In genomic region chr21:28063241-28063640, GRCh38 we compare ENCODE assay signal across 27 cellular contexts.
"Had no signal": no experiment of that assay in that cellular context is flagged by ENCODE, and none has a peak within 500 bp of the region (broad histone marks: within the 10 kb centered on the region; RNA-seq: fewer than 3 reads in every experiment).

No MANE protein-coding gene starts in this region.

- H3K4me3 Mint-ChIP-seq: mesothelial cell of epicardium; naive B cell; natural killer cell; stimulated activated naive B cell treated with anti-CD40 and anti-IgM and Interleukin-4, amounts not matched to agents 10 μg/mL and 1 μg/mL and 100 μg/mL, for 72 hours had no signal

- H3K9me3 Mint-ChIP-seq: mesothelial cell of epicardium, natural killer cell had no signal

- H3K4me1 ChIP-seq: left lung, pancreas, prostate gland, tibial artery, uterus had no signal

- H3K36me3 ChIP-seq: left lung, pancreas, prostate gland, suprapubic skin, thoracic aorta, tibial artery, uterus had no signal

- H3K4me3 ChIP-seq: left lung, lung, pancreas, prostate gland, skin epidermis, suprapubic skin, thoracic aorta, tibial artery, uterus had no signal

- H3K27ac ChIP-seq: left lung, pancreas, prostate gland, skin epidermis, suprapubic skin, thoracic aorta, tibial artery, uterus had no signal

- ATAC-seq: left colon; left lung; natural killer cell; pancreas; right cardiac atrium; sciatic nerve; stimulated activated naive B cell treated with anti-CD40 and anti-IgM and Interleukin-4, amounts not matched to agents 10 μg/mL and 1 μg/mL and 100 μg/mL, for 72 hours; stimulated activated naive CD8-positive, alpha-beta T cell treated with anti-CD3 and anti-CD28 coated beads, Interleukin-15, Interleukin-2, amounts not matched to agents 100 U/mL and 50 U/mL, for 24 hours had no signal

- H3K4me1 Mint-ChIP-seq: natural killer cell had no signal

- DNase-seq: hippocampal formation; kidney glomerular epithelial cell; left colon; left lung; mesendoderm; naive B cell; natural killer cell; pancreas; posterior cingulate gyrus; retina; right cardiac atrium; stimulated activated CD4-positive, alpha-beta T cell treated with anti-CD3 and anti-CD28 coated beads, Interleukin-12 subunit alpha, Interleukin-12 subunit beta, amount 100 ng/mL, for 4 hours; stimulated activated CD4-positive, alpha-beta T cell treated with anti-CD3 and anti-CD28 coated beads, Interleukin-15, amount 100 ng/mL, for 24 hours; stimulated activated CD4-positive, alpha-beta T cell treated with anti-CD3 and anti-CD28 coated beads, Interleukin-2, amount 100 ng/mL, for 24 hours; stimulated activated CD4-positive, alpha-beta T cell treated with anti-CD3 and anti-CD28 coated beads, Interleukin-4, amount 100 ng/mL, for 1 hour; stimulated activated naive B cell treated with anti-CD40 and anti-IgM and Interleukin-4, amounts not matched to agents 10 μg/mL and 1 μg/mL and 100 μg/mL, for 72 hours; stimulated activated naive CD8-positive, alpha-beta T cell treated with anti-CD3 and anti-CD28 coated beads, Interleukin-15, Interleukin-2, amounts not matched to agents 100 U/mL and 50 U/mL, for 24 hours; tibial artery; trophoblast cell; uterus had no signal

- H3K9me3 ChIP-seq: left lung, pancreas, prostate gland, suprapubic skin, thoracic aorta, tibial artery, uterus had no signal

- H3K27ac Mint-ChIP-seq: mesothelial cell of epicardium; natural killer cell; stimulated activated naive B cell treated with anti-CD40 and anti-IgM and Interleukin-4, amounts not matched to agents 10 μg/mL and 1 μg/mL and 100 μg/mL, for 72 hours had no signal

- H3K36me3 Mint-ChIP-seq: naive B cell; natural killer cell; stimulated activated naive B cell treated with anti-CD40 and anti-IgM and Interleukin-4, amounts not matched to agents 10 μg/mL and 1 μg/mL and 100 μg/mL, for 72 hours had no signal

- H3K27me3 Mint-ChIP-seq: naive B cell; stimulated activated naive B cell treated with anti-CD40 and anti-IgM and Interleukin-4, amounts not matched to agents 10 μg/mL and 1 μg/mL and 100 μg/mL, for 72 hours had no signal

- H3K27me3 ChIP-seq: left lung, pancreas, suprapubic skin, tibial artery, uterus had no signal
